ENCODE assay signal across 8 cellular contexts in genomic region chr7:105677803-105678583, GRCh38.
DNase-seq lines count a peak whose midpoint lies in the region; ATAC-seq and TF ChIP-seq lines count a peak whose summit lies in the region.

No MANE protein-coding gene starts in this region.

- H3K27ac Mint-ChIP-seq in activated naive CD4-positive, alpha-beta T cell treated with anti-CD3 and anti-CD28 coated beads, Interleukin-2, amount 50 U/mL, for 72 hours: peak overlapping the region; percentile 81 to 93
- peak overlapping the region; percentile 83 to 88 for H3K27ac Mint-ChIP-seq in natural killer cell treated with Interleukin-12 subunit alpha and Interleukin-12 subunit beta and Interleukin-15 and Interleukin-18, amount 100 ng/mL, for 72 hours

- H3K9me3 Mint-ChIP-seq in activated naive CD4-positive, alpha-beta T cell treated with anti-CD3 and anti-CD28 coated beads, Interleukin-2, amount 50 U/mL, for 72 hours: no peaks in the 10 kb centered on the region
- H3K9me3 Mint-ChIP-seq in natural killer cell treated with Interleukin-12 subunit alpha and Interleukin-12 subunit beta and Interleukin-15 and Interleukin-18, amount 100 ng/mL, for 72 hours: no peaks in the 10 kb centered on the region

- peaks cover 43 to 44% of the 10 kb centered on the region in 2 donors for H3K4me1 Mint-ChIP-seq in natural killer cell treated with Interleukin-12 subunit alpha and Interleukin-12 subunit beta and Interleukin-15 and Interleukin-18, amount 100 ng/mL, for 72 hours (ENCODE audit: low read depth in 2 of 2)

- ATAC-seq in HG02642 (IDR thresholded peaks at IDR 0.05; ENCODE audit: poor library complexity, unreplicated experiment): peak; percentile 66
- ATAC-seq in activated naive CD4-positive, alpha-beta T cell treated with anti-CD3 and anti-CD28 coated beads, Interleukin-2, amount 50 U/mL, for 72 hours: peak; percentile 64 to 91
- peak; percentile 89 to 92 for ATAC-seq in natural killer cell treated with Interleukin-12 subunit alpha and Interleukin-12 subunit beta and Interleukin-15 and Interleukin-18, amount 100 ng/mL, for 72 hours

- peaks cover 1% of the 10 kb centered on the region; the same call in 1 of the 2 replicates for H3K36me3 ChIP-seq in H7 (replicated peaks; ENCODE audit: control insufficient read depth, insufficient read depth, low read length)

- no peaks in the 10 kb centered on the region for H3K27me3 Mint-ChIP-seq in natural killer cell treated with Interleukin-12 subunit alpha and Interleukin-12 subunit beta and Interleukin-15 and Interleukin-18, amount 100 ng/mL, for 72 hours

- no peak for TF ChIP-seq CTCF in GM12875 (IDR thresholded peaks at IDR 0.05; ENCODE audit: borderline replicate concordance, insufficient read depth, low read depth, low read length)

- peak overlapping the region; percentile 84 for H3K4me3 Mint-ChIP-seq in natural killer cell treated with Interleukin-12 subunit alpha and Interleukin-12 subunit beta and Interleukin-15 and Interleukin-18, amount 100 ng/mL, for 72 hours

- no peaks in the 10 kb centered on the region; the same call in 1 of the 2 replicates for H3K27me3 ChIP-seq in H7 (ENCODE audit: control insufficient read depth, insufficient read depth, low read length)

- peak overlapping the region; percentile 44 for H3K4me3 ChIP-seq in GM12875 (ENCODE audit: low read depth, low read length)
- H3K4me3 ChIP-seq in H7 (ENCODE audit: insufficient read depth, low read depth, low read length): no peak overlapping the region

- H3K36me3 Mint-ChIP-seq in activated naive CD4-positive, alpha-beta T cell treated with anti-CD3 and anti-CD28 coated beads, Interleukin-2, amount 50 U/mL, for 72 hours: peaks cover 9 to 18% of the 10 kb centered on the region in 2 donors
- H3K36me3 Mint-ChIP-seq in natural killer cell treated with Interleukin-12 subunit alpha and Interleukin-12 subunit beta and Interleukin-15 and Interleukin-18, amount 100 ng/mL, for 72 hours: no peaks in the 10 kb centered on the region

- DNase-seq in SIG-M5 (lab: John Stamatoyannopoulos, UW) (peak; percentile 78), iPS-NIHi7 (ENCODE audit: extremely low spot score) (no peak), H7 (no peak), retina (no peak)
- DNase-seq in activated naive CD4-positive, alpha-beta T cell treated with anti-CD3 and anti-CD28 coated beads, Interleukin-2, amount 50 U/mL, for 72 hours (ENCODE audit: low spot score in 2 of 2): peak in 1 of 2 donors; percentile 61
- peak; percentile 73 for DNase-seq in natural killer cell treated with Interleukin-12 subunit alpha and Interleukin-12 subunit beta and Interleukin-15 and Interleukin-18, amount 100 ng/mL, for 72 hours (ENCODE audit: low spot score)

Comparison
In these comparisons a context has a peak if more than half of its experiments do, and no peak if none do; other contexts are left out.
1. DNase-seq: peak in SIG-M5 (single experiment) and natural killer cell treated with Interleukin-12 subunit alpha and Interleukin-12 subunit beta and Interleukin-15 and Interleukin-18, amount 100 ng/mL, for 72 hours (single experiment); none in iPS-NIHi7 (single experiment), H7 (single experiment) and retina (single experiment).
2. Peak in every context shown above with its lines, with median percentiles within 50 percentile points of each other: ATAC-seq.